Comparison of ENCODE assay signal across 12 cellular contexts in the genomic region with DNA sequence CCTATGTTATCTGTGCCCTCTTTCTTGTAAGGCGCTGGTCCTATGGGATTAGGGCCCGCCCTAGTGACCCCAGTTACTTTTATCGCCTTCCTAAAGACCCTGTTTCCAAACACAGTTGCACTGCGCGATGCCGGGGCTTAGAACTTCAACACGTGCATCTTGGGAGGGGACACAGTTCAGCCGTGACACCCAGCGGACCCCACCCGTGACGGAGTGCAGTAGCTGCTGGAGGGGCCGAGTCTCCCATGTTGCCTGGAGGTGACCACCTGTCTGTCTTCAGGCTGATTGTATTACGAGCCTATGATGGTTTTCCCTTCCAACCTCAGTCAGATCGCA. TPM values are rescaled to one million over a fixed set of nuclear protein-coding genes. Genes with fewer than 3 reads are reported as not detected.
DNase-seq lines count a peak whose midpoint lies in the region; ATAC-seq, FAIRE-seq and TF ChIP-seq lines count a peak whose summit lies in the region.
"Had no signal": no experiment of that assay in that cellular context is flagged by ENCODE, and none has a peak within 500 bp of the region (broad histone marks: within the 10 kb centered on the region; RNA-seq: fewer than 3 reads in every experiment).

No MANE protein-coding gene starts in this region.

- H3K27ac ChIP-seq in cingulate gyrus (ENCODE audit: low read depth, low read length) (peak overlapping the region; percentile 39), lung (ENCODE audit: low read depth in 1 of 2, low read length in 1 of 2) (peak overlapping the region; percentile 30 to 92), smooth muscle cell (ENCODE audit: low read depth) (peak overlapping the region; percentile 27)
- H3K27ac ChIP-seq: BLaER1 had no signal

- TF ChIP-seq CTCF in lung (IDR thresholded peaks at IDR 0.05; ENCODE audit: control extremely low read depth, extremely low read depth) (no peak), smooth muscle cell (IDR thresholded peaks at IDR 0.05; ENCODE audit: borderline replicate concordance, insufficient read depth, poor library complexity, severe bottlenecking) (no peak), D721Med (IDR thresholded peaks at IDR 0.05; ENCODE audit: insufficient read depth, missing control alignments) (no peak)

- H3K36me3 ChIP-seq in NT2/D1 (ENCODE audit: insufficient read depth, insufficient read length, low read length) (peaks cover 35% of the 10 kb centered on the region), lung (ENCODE audit: control insufficient read depth in 2 of 2, insufficient read depth in 2 of 2, low read length in 2 of 2) (no peaks in the 10 kb centered on the region), smooth muscle cell (ENCODE audit: low read depth) (no peaks in the 10 kb centered on the region)
- H3K36me3 ChIP-seq: BLaER1 had no signal

- no peaks in the 10 kb centered on the region for H3K9me3 ChIP-seq in NT2/D1 (ENCODE audit: insufficient read depth, low read length)
- no peaks in the 10 kb centered on the region for H3K9me3 ChIP-seq in lung (ENCODE audit: control insufficient read depth in 2 of 2, insufficient read depth in 1 of 2, low read length in 1 of 2)
- no peaks in the 10 kb centered on the region for H3K9me3 ChIP-seq in smooth muscle cell (replicated peaks; ENCODE audit: low read depth)
- H3K9me3 ChIP-seq: BLaER1 had no signal

- no peak overlapping the region for H2AFZ ChIP-seq in smooth muscle cell (ENCODE audit: low read depth)

- peaks cover 100% of the 10 kb centered on the region for H4K20me1 ChIP-seq in smooth muscle cell (ENCODE audit: low read depth)

- H3F3A ChIP-seq in smooth muscle cell (ENCODE audit: low read depth), result peaks cover 4% of the 10 kb centered on the region

- H3K9ac ChIP-seq in NT2/D1 (ENCODE audit: insufficient read length, low read depth) (peak overlapping the region; percentile 4), smooth muscle cell (ENCODE audit: low read depth) (no peak overlapping the region)
- H3K9ac ChIP-seq: BLaER1 had no signal

- 63 to 73% methylated on average over 14 of the region's 14 CpGs for WGBS in lung, 2 donors
- 89% methylated on average over 14 of the region's 14 CpGs for WGBS in smooth muscle cell (ENCODE audit: low lambda C conversion rate)

- DNase-seq in NT2/D1 (ENCODE audit: low read depth, low spot score) (no peak), lung (ENCODE audit: low spot score) (no peak), smooth muscle cell (lab: John Stamatoyannopoulos, UW; ENCODE audit: unreplicated experiment) (no peak), D721Med (ENCODE audit: insufficient read length, low spot score) (no peak), NCI-H345 (lab: John Stamatoyannopoulos, UW) (no peak), SHP77 treated with DMSO at 0.1 percent for 48 hours (lab: John Stamatoyannopoulos, UW) (no peak)
- DNase-seq: activated CD4-positive, alpha-beta T cell treated with anti-CD3 and anti-CD28 coated beads for 48 hours; activated effector memory CD4-positive, alpha-beta T cell treated with Interleukin-2 at 50 U/mL for 16 hours had no signal

- no peak for ATAC-seq in lung (ENCODE audit: insufficient read depth, low FRiP score)
- ATAC-seq in GM21717 (IDR thresholded peaks at IDR 0.05; ENCODE audit: unreplicated experiment), result no peak

- H3K4me3 ChIP-seq in NT2/D1 (ENCODE audit: insufficient read length, low read depth) (no peak overlapping the region), lung (no peak overlapping the region), smooth muscle cell (no peak overlapping the region)
- H3K4me3 ChIP-seq: BLaER1 had no signal

- H3K27me3 ChIP-seq in NT2/D1 (ENCODE audit: insufficient read depth, insufficient read length), result no peaks in the 10 kb centered on the region
- no peaks in the 10 kb centered on the region for H3K27me3 ChIP-seq in lung (ENCODE audit: control insufficient read depth, insufficient read depth)
- no peaks in the 10 kb centered on the region for H3K27me3 ChIP-seq in smooth muscle cell (ENCODE audit: low read depth)

- peaks cover 61% of the 10 kb centered on the region for H3K4me1 ChIP-seq in NT2/D1 (ENCODE audit: insufficient read depth, insufficient read length)
- peaks cover 7 to 71% of the 10 kb centered on the region in 2 donors for H3K4me1 ChIP-seq in lung (ENCODE audit: control insufficient read depth in 2 of 2, insufficient read depth in 2 of 2, low read length in 2 of 2)
- H3K4me1 ChIP-seq in smooth muscle cell (ENCODE audit: low read depth), result peaks cover 23% of the 10 kb centered on the region

- H3K4me2 ChIP-seq in smooth muscle cell, result no peak overlapping the region

- no peak for FAIRE-seq in D721Med (lab: Jason Lieb, UNC)
- FAIRE-seq: frontal cortex had no signal

- peaks cover 90% of the 10 kb centered on the region for H3K79me2 ChIP-seq in smooth muscle cell (ENCODE audit: low read depth)

RNA-seq across cellular contexts. Expression of gene BAIAP2, which starts 9.4 kb away (rescaled TPM):
- 100 to 1,000 TPM in 1 of 2 donors, 10 to 100 TPM in 1; 94.3 to 141 TPM for total RNA-seq in lung
- polyA plus RNA-seq in lung, result 10 to 100 TPM; 59.2 to 61.2 TPM
- 27.8 and 41.9 TPM in 2 replicates for total RNA-seq in smooth muscle cell
- 26.6 and 47.2 TPM in 2 replicates for polyA plus RNA-seq in smooth muscle cell

RNA-seq across cellular contexts. Expression of gene CHMP6, which starts 52.8 kb away (rescaled TPM):
- total RNA-seq in lung (10 to 100 TPM; 18.2 to 36.3 TPM), smooth muscle cell (5.8 and 11.9 TPM in 2 replicates)
- polyA plus RNA-seq in lung (10 to 100 TPM; 31.5 to 32.9 TPM), smooth muscle cell (21.5 and 30.9 TPM in 2 replicates)
